Comparison of ENCODE assay signal across 8 cellular contexts in the genomic region with DNA sequence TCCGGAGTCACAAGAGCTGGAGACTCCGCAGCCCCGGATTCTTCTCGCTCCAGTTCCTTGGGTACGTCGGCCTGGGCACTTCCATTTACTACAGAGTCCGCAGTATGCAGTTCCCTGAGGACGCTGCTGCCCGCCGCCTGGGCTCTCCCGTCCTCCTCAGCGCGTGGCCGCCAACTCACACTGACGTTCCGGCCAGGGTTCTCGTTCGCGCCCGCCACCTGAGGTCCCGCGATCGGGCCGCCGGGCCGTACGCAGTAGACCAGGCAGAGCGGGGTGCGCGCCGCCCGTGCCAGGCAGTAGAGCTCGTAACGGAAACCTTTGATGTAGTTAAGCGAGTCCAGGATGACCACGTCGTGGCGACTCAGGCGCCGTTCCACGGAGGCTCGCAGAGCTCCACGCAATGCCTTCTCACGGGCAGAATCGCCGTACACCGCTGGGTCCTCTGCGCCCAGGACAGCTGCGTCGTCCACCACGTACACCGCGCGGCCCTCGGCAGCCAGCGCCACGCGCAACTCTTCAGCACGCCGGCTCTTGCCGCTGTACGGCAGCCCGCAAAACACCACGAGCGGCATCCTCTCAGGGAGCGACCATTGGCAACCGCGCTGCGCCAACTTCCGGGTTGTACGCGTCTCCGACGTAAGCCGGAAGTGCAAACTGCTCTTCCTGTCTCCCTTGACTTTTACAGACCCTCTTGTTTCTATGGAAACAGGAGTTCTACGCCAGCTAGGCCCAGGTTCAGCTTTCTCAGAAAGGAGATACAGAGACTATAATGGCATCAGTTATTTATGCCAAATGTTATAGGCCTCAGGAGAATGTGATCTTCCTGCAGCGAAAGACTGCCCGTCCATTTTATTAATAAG. TPM values are rescaled to one million over a fixed set of nuclear protein-coding genes. Genes with fewer than 3 reads are reported as not detected.
DNase-seq lines count a peak whose midpoint lies in the region; ATAC-seq and TF ChIP-seq lines count a peak whose summit lies in the region.

KTI12 (minus strand) TSS at position 621 of the 860 bp plus-strand sequence; CDS start at position 572, 49 bp downstream.

- H3K36me3 ChIP-seq in H7 (replicated peaks; ENCODE audit: control insufficient read depth, insufficient read depth, low read length) = peaks cover 2% of the 10 kb centered on the region
- H3K36me3 ChIP-seq in Loucy (ENCODE audit: insufficient read depth, low read length) = peaks cover 14% of the 10 kb centered on the region; the same call in 1 of the 2 replicates

- TF ChIP-seq CTCF in Loucy (conservative IDR thresholded peaks at IDR 0.05; ENCODE audit: low read length) = no peak
- no peak for TF ChIP-seq CTCF in fibroblast of pulmonary artery (IDR thresholded peaks at IDR 0.05; ENCODE audit: low read length, missing control alignments)

- no peaks in the 10 kb centered on the region for H3K9me3 Mint-ChIP-seq in natural killer cell treated with Interleukin-12 subunit alpha and Interleukin-12 subunit beta and Interleukin-15 and Interleukin-18, amount 100 ng/mL, for 72 hours

- H3F3A ChIP-seq in Loucy (ENCODE audit: low read depth) = no peaks in the 10 kb centered on the region; the same call in 1 of the 2 replicates

- DNase-seq in ELF-1 (ENCODE audit: low read depth, low spot score) (peak; percentile 90), H7 (peak; percentile 88), fibroblast of pulmonary artery (ENCODE audit: low read depth) (peak; percentile 94)
- DNase-seq in activated T-helper 9 cell treated with anti-CD3 and anti-CD28 coated beads, Interleukin-2, amount 50 U/mL, for 16 hours (ENCODE audit: low read depth) = peak; percentile 79
- peak; percentile 92 for DNase-seq in natural killer cell treated with Interleukin-12 subunit alpha and Interleukin-12 subunit beta and Interleukin-15 and Interleukin-18, amount 100 ng/mL, for 72 hours (ENCODE audit: low spot score)
- peak; percentile 85 for DNase-seq in stimulated activated naive CD8-positive, alpha-beta T cell treated with anti-CD3 and anti-CD28 coated beads, Interleukin-15, Interleukin-2, amounts not matched to agents 100 U/mL and 50 U/mL, for 24 hours

- no peaks in the 10 kb centered on the region for H3K9me3 ChIP-seq in Loucy (ENCODE audit: insufficient read depth, low read depth, low read length)

- H3K9me2 ChIP-seq in Loucy (replicated peaks; ENCODE audit: low read depth, low read length) = no peaks in the 10 kb centered on the region

- peak; percentile 96 for TF ChIP-seq POLR2A in Raji (IDR thresholded peaks at IDR 0.05; ENCODE audit: insufficient read depth, low read depth, low read length)

- H3K27me3 Mint-ChIP-seq in natural killer cell treated with Interleukin-12 subunit alpha and Interleukin-12 subunit beta and Interleukin-15 and Interleukin-18, amount 100 ng/mL, for 72 hours = no peaks in the 10 kb centered on the region

- peaks cover 33% of the 10 kb centered on the region for H3K79me2 ChIP-seq in Loucy (ENCODE audit: insufficient read depth, low read length)

- H3K4me1 Mint-ChIP-seq in natural killer cell treated with Interleukin-12 subunit alpha and Interleukin-12 subunit beta and Interleukin-15 and Interleukin-18, amount 100 ng/mL, for 72 hours (ENCODE audit: low read depth in 2 of 2) = peaks cover 19 to 32% of the 10 kb centered on the region in 2 donors

- H4K20me1 ChIP-seq in Loucy (ENCODE audit: insufficient read depth, low read length, poor library complexity, severe bottlenecking) = peaks cover 26% of the 10 kb centered on the region

- H3K4me3 ChIP-seq in H7 (ENCODE audit: insufficient read depth, low read depth, low read length) (peak within 1 kb of the TSS; percentile 100), Loucy (ENCODE audit: low read length, poor library complexity, severe bottlenecking) (peak within 1 kb of the TSS; percentile 88), fibroblast of pulmonary artery (replicated peaks; ENCODE audit: low read depth, low read length) (peak within 1 kb of the TSS; percentile 91)

- H3K36me3 Mint-ChIP-seq in natural killer cell treated with Interleukin-12 subunit alpha and Interleukin-12 subunit beta and Interleukin-15 and Interleukin-18, amount 100 ng/mL, for 72 hours = no peaks in the 10 kb centered on the region

- H3K4me3 Mint-ChIP-seq in natural killer cell treated with Interleukin-12 subunit alpha and Interleukin-12 subunit beta and Interleukin-15 and Interleukin-18, amount 100 ng/mL, for 72 hours = peak within 1 kb of the TSS; percentile 89

- H3K27ac Mint-ChIP-seq in natural killer cell treated with Interleukin-12 subunit alpha and Interleukin-12 subunit beta and Interleukin-15 and Interleukin-18, amount 100 ng/mL, for 72 hours = peak within 1 kb of the TSS; percentile 92

- peak; percentile 96 to 98 for ATAC-seq in natural killer cell treated with Interleukin-12 subunit alpha and Interleukin-12 subunit beta and Interleukin-15 and Interleukin-18, amount 100 ng/mL, for 72 hours
- ATAC-seq in stimulated activated naive CD8-positive, alpha-beta T cell treated with anti-CD3 and anti-CD28 coated beads, Interleukin-15, Interleukin-2, amounts not matched to agents 100 U/mL and 50 U/mL, for 24 hours = peak; percentile 97

- H3K27me3 ChIP-seq in H7 (ENCODE audit: control insufficient read depth, insufficient read depth, low read length) (no peaks in the 10 kb centered on the region), Loucy (ENCODE audit: insufficient read depth, low read length, poor library complexity, severe bottlenecking) (no peaks in the 10 kb centered on the region)

- peak within 1 kb of the TSS; percentile 87 for H3K9ac ChIP-seq in Loucy (ENCODE audit: low read depth, low read length, poor library complexity, severe bottlenecking)

- peak within 1 kb of the TSS; percentile 94 for H3K4me2 ChIP-seq in Loucy (ENCODE audit: low read depth, low read length, poor library complexity, severe bottlenecking)

- H2AFZ ChIP-seq in Loucy (ENCODE audit: low read length) = peak within 1 kb of the TSS; percentile 87

- peaks cover 38% of the 10 kb centered on the region for H3K4me1 ChIP-seq in Loucy (ENCODE audit: insufficient read depth, low read length, poor library complexity, severe bottlenecking)

RNA-seq across cellular contexts. Expression of gene KTI12, which starts in this region (rescaled TPM):
- 16.9 and 20.8 TPM in 2 replicates for total RNA-seq in H7 (2014; rRNA removed; shearing (Covaris generic))
- total RNA-seq in natural killer cell treated with Interleukin-12 subunit alpha and Interleukin-12 subunit beta and Interleukin-15 and Interleukin-18, amount 100 ng/mL, for 72 hours = 10 to 100 TPM; 17.6 to 27.8 TPM

Comparison
In these comparisons a context has a peak if more than half of its experiments do, and no peak if none do; other contexts are left out.
1. Peak in every context shown above with its lines: DNase-seq, ATAC-seq and H3K4me3 ChIP-seq.